8 cellular contexts compared by ENCODE assay signal in genomic region chr7:23183279-23184012, GRCh38. TPM values are rescaled to one million over a fixed set of nuclear protein-coding genes. Genes with fewer than 3 reads are reported as not detected.
A peak's percentile ranks its signal among the peaks of the same experiment; 100 is the strongest.
DNase-seq lines count a peak whose midpoint lies in the region; ATAC-seq, FAIRE-seq and TF ChIP-seq lines count a peak whose summit lies in the region.

No MANE protein-coding gene starts in this region.

- H3K4me1 ChIP-seq in CD4-positive, alpha-beta memory T cell (ENCODE audit: insufficient read depth, low read length): peaks cover 38% of the 10 kb centered on the region
- peaks cover 0 to 16% (median 6%) of the 10 kb centered on the region in 3 donors for H3K4me1 ChIP-seq in pancreas

- peak overlapping the region; percentile 90 for H3K27ac ChIP-seq in CD4-positive, alpha-beta memory T cell (ENCODE audit: low read depth, low read length)
- no peak overlapping the region for H3K27ac ChIP-seq in pancreas

- peaks cover 26 to 48% (median 28%) of the 10 kb centered on the region in 4 donors for H3K4me1 Mint-ChIP-seq in CD4-positive, alpha-beta memory T cell
- H3K4me1 Mint-ChIP-seq in activated naive CD8-positive, alpha-beta T cell (ENCODE audit: low read depth): peaks cover 42% of the 10 kb centered on the region
- peaks cover 16 to 43% (median 21%) of the 10 kb centered on the region in 3 donors for H3K4me1 Mint-ChIP-seq in naive B cell

- POLR2A ChIA-PET in CD4-positive, alpha-beta memory T cell (lab: Charles Lee; ENCODE audit: partially characterized antibody): interaction anchor here (0.6 to 2.5 kb wide), 3 partner anchors 79 to 116 kb away, joined by 3 to 7 read pairs (median 6); partner anchors contain the start of gene MALSU1

- intact Hi-C loops in CD4-positive, alpha-beta memory T cell (cut with micrococcal nuclease): loop anchor here (5.0 kb wide), 1 partner anchor 349 kb away; the partner anchor contains the start of gene TRA2A
- intact Hi-C loops in pancreas (cut with DNase I): no loop called here

- no peak for TF ChIP-seq CTCF in pancreas (IDR thresholded peaks at IDR 0.05)

- no peak for DNase-seq in CD4-positive, alpha-beta memory T cell
- no peak for DNase-seq in Jurkat, Clone E6-1 (ENCODE audit: low read depth, low spot score)
- DNase-seq in naive B cell (no peak), pancreas (no peak)

- peak overlapping the region in 5 of 7 donors; percentile 68 to 96 (median 70) for H3K27ac Mint-ChIP-seq in CD4-positive, alpha-beta memory T cell
- peak overlapping the region; percentile 41 for H3K27ac Mint-ChIP-seq in activated naive CD8-positive, alpha-beta T cell
- H3K27ac Mint-ChIP-seq in naive B cell: peak overlapping the region in 5 of 6 donors; percentile 53 to 100 (median 94)

- H3K4me3 ChIP-seq in CD4-positive, alpha-beta memory T cell (ENCODE audit: low read length in 2 of 2): peak overlapping the region in 1 of 2 donors; percentile 95
- peak overlapping the region; percentile 90 for H3K4me3 ChIP-seq in Jurkat, Clone E6-1 (ENCODE audit: low read length)
- peak overlapping the region in 1 of 4 donors; percentile 90 for H3K4me3 ChIP-seq in pancreas

- 92% methylated on average over 20 of the region's 20 CpGs for WGBS in pancreas, 2 donors

- peaks cover 0 to 3% (median 0%) of the 10 kb centered on the region in 8 donors for H3K9me3 Mint-ChIP-seq in CD4-positive, alpha-beta memory T cell
- no peaks in the 10 kb centered on the region for H3K9me3 Mint-ChIP-seq in activated naive CD8-positive, alpha-beta T cell (ENCODE audit: low read depth)
- H3K9me3 Mint-ChIP-seq in naive B cell: no peaks in the 10 kb centered on the region

- ATAC-seq in naive B cell (ENCODE audit: low read depth in 2 of 2) (no peak), GM18909 (IDR thresholded peaks at IDR 0.05; ENCODE audit: poor library complexity, unreplicated experiment) (no peak), HG03045 (IDR thresholded peaks at IDR 0.05; ENCODE audit: unreplicated experiment) (no peak), pancreas (no peak), HG02571 (IDR thresholded peaks at IDR 0.05; ENCODE audit: unreplicated experiment) (no peak)

- peaks cover 6 to 27% of the 10 kb centered on the region in 2 donors for H3K36me3 Mint-ChIP-seq in CD4-positive, alpha-beta memory T cell
- H3K36me3 Mint-ChIP-seq in activated naive CD8-positive, alpha-beta T cell: peaks cover 9% of the 10 kb centered on the region
- peaks cover 0 to 4% of the 10 kb centered on the region in 2 donors for H3K36me3 Mint-ChIP-seq in naive B cell

- no peak for FAIRE-seq in pancreas (lab: Jason Lieb, UNC)

- peaks cover 0 to 2% of the 10 kb centered on the region in 2 donors for H3K27me3 Mint-ChIP-seq in CD4-positive, alpha-beta memory T cell
- no peaks in the 10 kb centered on the region for H3K27me3 Mint-ChIP-seq in activated naive CD8-positive, alpha-beta T cell
- no peaks in the 10 kb centered on the region for H3K27me3 Mint-ChIP-seq in naive B cell

- H3K4me3 Mint-ChIP-seq in CD4-positive, alpha-beta memory T cell: peak overlapping the region; percentile 74 to 100 (median 96)
- H3K4me3 Mint-ChIP-seq in activated naive CD8-positive, alpha-beta T cell: peak overlapping the region; percentile 97
- peak overlapping the region; percentile 95 to 100 (median 98) for H3K4me3 Mint-ChIP-seq in naive B cell

- no peaks in the 10 kb centered on the region for H3K9me3 ChIP-seq in CD4-positive, alpha-beta memory T cell (ENCODE audit: control insufficient read depth in 1 of 2, low read length in 2 of 2)
- no peaks in the 10 kb centered on the region for H3K9me3 ChIP-seq in pancreas

- H3K27me3 ChIP-seq in CD4-positive, alpha-beta memory T cell (ENCODE audit: insufficient read depth, low read length): no peaks in the 10 kb centered on the region
- H3K27me3 ChIP-seq in pancreas: no peaks in the 10 kb centered on the region

- H3K36me3 ChIP-seq in CD4-positive, alpha-beta memory T cell (ENCODE audit: insufficient read depth, low read length): peaks cover 10% of the 10 kb centered on the region
- peaks cover 0 to 28% (median 0%) of the 10 kb centered on the region in 3 donors for H3K36me3 ChIP-seq in pancreas

- CTCF ChIA-PET in CD4-positive, alpha-beta memory T cell (lab: Charles Lee; ENCODE audit: partially characterized antibody): interaction anchor here (0.7 to 3.8 kb wide), 3 partner anchors 77 to 392 kb away, joined by 3 to 20 read pairs (median 3); partner anchors contain the start of gene KLHL7

RNA-seq across cellular contexts. Expression of gene NUP42, which starts 1.6 kb away (rescaled TPM):
- total RNA-seq in CD4-positive, alpha-beta memory T cell: 10 to 100 TPM; 33.3 to 37.8 TPM
- polyA plus RNA-seq in CD4-positive, alpha-beta memory T cell: 10 to 100 TPM; 39.1 to 40.8 TPM
- 54.3 TPM for polyA plus RNA-seq in Jurkat, Clone E6-1 (2012; ENCODE audit: insufficient read depth, insufficient read length)
- polyA plus RNA-seq in naive B cell (ENCODE audit: low read depth in 6 of 6) (10 to 100 TPM; 26.8 to 61.8 (median 36.6) TPM), pancreas (10 to 100 TPM; 19.1 to 24.9 TPM)
- 10 to 100 TPM in 2 of 6 donors, 1 to 10 TPM in 4; 7.3 to 15.4 (median 9.4) TPM for total RNA-seq in pancreas

Comparison
In these comparisons a context has a peak if more than half of its experiments do, and no peak if none do; other contexts are left out.
1. H3K27ac Mint-ChIP-seq: peak in every context shown above with its lines; median percentile 94 in naive B cell; 70 in CD4-positive, alpha-beta memory T cell; 41 in activated naive CD8-positive, alpha-beta T cell.